Comparison of ENCODE assay signal across 1 cellular context in genomic region chr3:147710753-147711152, GRCh38.
DNase-seq lines count a peak whose midpoint lies in the region; ATAC-seq, FAIRE-seq and TF ChIP-seq lines count a peak whose summit lies in the region.
"Not testable (repeated sequence)": the region's sequence is repeated elsewhere in the genome, so short reads cannot be mapped to it uniquely, and the experiment has no call there.

No MANE protein-coding gene starts in this region.

- H2AFZ ChIP-seq in HepG2 (ENCODE audit: low read length), result not testable (repeated sequence)

- not testable (repeated sequence) for H3K4me2 ChIP-seq in HepG2 (ENCODE audit: low read depth, low read length)

- not testable (repeated sequence) for H3K4me3 ChIP-seq in HepG2 (replicated peaks in 1 of 3; ENCODE audit: insufficient read depth in 1 of 3, low read depth in 2 of 3, low read length in 3 of 3)

- not testable (repeated sequence) for H3K36me3 ChIP-seq in HepG2 (replicated peaks in 1 of 2; ENCODE audit: control insufficient read depth in 1 of 2, insufficient read depth in 2 of 2, low read length in 2 of 2)

- DNase-seq in HepG2 (ENCODE audit: low spot score), result not testable (repeated sequence)

- H3K4me1 ChIP-seq in HepG2 (ENCODE audit: insufficient read depth, low read length), result peaks cover 27% of the 10 kb centered on the region

- H3K27me3 ChIP-seq in HepG2 (ENCODE audit: control insufficient read depth in 1 of 2, insufficient read depth in 2 of 2, low read length in 2 of 2), result not testable (repeated sequence)

- H4K20me1 ChIP-seq in HepG2 (ENCODE audit: insufficient read depth, low read length), result not testable (repeated sequence)

- H3K9ac ChIP-seq in HepG2 (ENCODE audit: insufficient read depth, low read depth, low read length), result not testable (repeated sequence)

- not testable (repeated sequence) for H3K79me2 ChIP-seq in HepG2 (ENCODE audit: insufficient read depth, low read length)

- not testable (repeated sequence) for TF ChIP-seq CTCF in HepG2 (CRISPR knock-in tag; IDR thresholded peaks at IDR 0.05)

- not testable (repeated sequence) for BruUV-seq in HepG2 (replicated peaks; lab: Mats Ljungman, UMichigan)

- TF ChIP-seq POLR2A in HepG2 (IDR thresholded peaks at IDR 0.05; ENCODE audit: insufficient read depth in 1 of 2, low read depth in 2 of 2, low read length in 2 of 2), result not testable (repeated sequence)

- not testable (repeated sequence) for FAIRE-seq in HepG2 (lab: Jason Lieb, UNC)

- 0% methylated on average over 1 of the region's 1 CpG for WGBS in HepG2 (ENCODE audit: low lambda C conversion rate)

- TF ChIP-seq EP300 in HepG2 (IDR thresholded peaks at IDR 0.05; ENCODE audit: low read depth in 2 of 2, low read length in 2 of 2); HepG2 (CRISPR knock-in tag; IDR thresholded peaks at IDR 0.05; ENCODE audit: borderline replicate concordance): not testable (repeated sequence)

- intact Hi-C loops in HepG2 (cut with micrococcal nuclease; ENCODE audit: unreplicated experiment), result not testable (repeated sequence)

- not testable (repeated sequence) for H3K27ac ChIP-seq in HepG2 (ENCODE audit: extremely low read length, insufficient read depth, low read length)

- not testable (repeated sequence) for TF ChIP-seq RAD21 in HepG2 (CRISPR knock-in tag; IDR thresholded peaks at IDR 0.05)

- not testable (repeated sequence) for H3K9me3 ChIP-seq in HepG2 (ENCODE audit: low read length)

- CTCF ChIA-PET in HepG2 (lab: Yijun Ruan, JAX; ENCODE audit: low intra/inter-chr PET ratio, low total read pairs), result not testable (repeated sequence)

- POLR2A ChIA-PET in HepG2 (lab: Yijun Ruan, JAX), result not testable (repeated sequence)

- ATAC-seq in HepG2, result not testable (repeated sequence)

- in situ Hi-C loops in HepG2 (cut with HindIII; ENCODE audit: extremely low pct_ligation_motif_present, low pct_unique_long_range_greater_than_20kb), result not testable (repeated sequence)

TF ChIP-seq in HepG2, 621 proteins besides CTCF, POLR2A, EP300 and RAD21:
- TF ChIP-seq ARID5B (CRISPR knock-in tag; IDR thresholded peaks at IDR 0.05) (peak; percentile 39; the same call in 1 of the 2 replicates), FOXA3 (CRISPR knock-in tag; IDR thresholded peaks at IDR 0.05) (peak; percentile 32; the same call in 1 of the 2 replicates), CEBPG (CRISPR knock-in tag; IDR thresholded peaks at IDR 0.05) (0 out of 2 replicates have a peak, but pooled peaks have one; percentile 29), SOX13 (CRISPR knock-in tag; conservative IDR thresholded peaks at IDR 0.05 in 1 of 2, IDR thresholded peaks at IDR 0.05 in 1 of 2) (peak in 1 of 2 experiments; percentile 69; a peak in 2 of 4 replicates), GATAD2A (CRISPR knock-in tag; IDR thresholded peaks at IDR 0.05) (peak; percentile 60), SOX5 (CRISPR knock-in tag; IDR thresholded peaks at IDR 0.05; ENCODE audit: borderline replicate concordance) (peak; percentile 63), ISL2 (CRISPR knock-in tag; IDR thresholded peaks at IDR 0.05) (0 out of 2 replicates have a peak, but pooled peaks have one; percentile 17), ONECUT2 (CRISPR knock-in tag; IDR thresholded peaks at IDR 0.05) (peak; percentile 56; the same call in 1 of the 2 replicates), ZNF362 (CRISPR knock-in tag; IDR thresholded peaks at IDR 0.05; ENCODE audit: borderline replicate concordance) (peak; percentile 81)
- not testable (repeated sequence) for TF ChIP-seq SOX13 (IDR thresholded peaks at IDR 0.05)
TF ChIP-seq in HepG2: peak in this region for 9; not testable (repeated sequence) for 612.
